8 cellular contexts compared by ENCODE assay signal in the genomic region with DNA sequence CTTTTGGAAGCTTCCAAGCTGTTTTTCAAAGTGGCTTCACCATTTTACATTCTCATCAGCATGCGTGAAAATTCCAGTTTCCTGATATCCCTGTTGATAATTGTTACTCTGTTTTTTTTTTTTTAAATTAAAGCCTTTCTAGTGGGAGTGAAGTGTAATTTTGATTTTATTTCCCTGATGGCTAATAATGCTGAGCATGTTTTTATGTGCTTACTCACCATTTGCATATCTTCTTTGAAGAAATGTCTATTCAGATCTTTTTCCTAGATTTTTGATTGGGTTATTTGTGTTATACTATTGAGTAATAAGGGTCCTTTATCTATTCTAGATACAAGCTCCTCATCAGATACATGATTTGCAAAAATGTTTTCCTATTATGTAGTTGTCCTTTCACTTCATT.
"Had no signal": no experiment of that assay in that cellular context is flagged by ENCODE, and none has a peak within 500 bp of the region (broad histone marks: within the 10 kb centered on the region; RNA-seq: fewer than 3 reads in every experiment).

No MANE protein-coding gene starts in this region.

- DNase-seq: GDM1, GF-D8 had no signal

- FAIRE-seq: G401.6, GM12878, GM12891, GM12892, GM18507, GM19239 had no signal

- ATAC-seq: GM12878 had no signal

- H3K4me3 ChIP-seq: GM12878 had no signal
